29 cellular contexts compared by ENCODE assay signal in genomic region chr13:103514188-103514587, GRCh38.
"Had no signal": no experiment of that assay in that cellular context is flagged by ENCODE, and none has a peak within 500 bp of the region (broad histone marks: within the 10 kb centered on the region; RNA-seq: fewer than 3 reads in every experiment).

No MANE protein-coding gene starts in this region.

- H3K27me3 ChIP-seq: MG63 had no signal

- H3K4me3 ChIP-seq: MG63 had no signal

- H3K36me3 ChIP-seq: MG63 had no signal

- DNase-seq: Kasumi-1, MG63, MM.1S, MV-4-11, NCI-H1048, NCI-H1092, NCI-H1092 treated with DMSO at 0.1 percent for 48 hours, NCI-H1105, NCI-H1105 treated with DMSO at 0.1 percent for 48 hours, NCI-H1417 treated with DMSO at 0.1 percent for 48 hours, NCI-H1436, NCI-H1436 treated with DMSO at 0.1 percent for 48 hours, NCI-H146, NCI-H1694, NCI-H1694 treated with DMSO at 0.1 percent for 48 hours, NCI-H1930, NCI-H2029, NCI-H2029 treated with DMSO at 0.1 percent for 48 hours, NCI-H2081 treated with DMSO at 0.1 percent for 48 hours, NCI-H2107, NCI-H2171, NCI-H2227 treated with DMSO at 0.1 percent for 48 hours, NCI-H226, NCI-H446, NCI-H446 treated with DMSO at 0.1 percent for 48 hours, NCI-H510A, NCI-H510A treated with DMSO at 0.1 percent for 48 hours, NCI-H524, NCI-H524 treated with DMSO at 0.1 percent for 48 hours had no signal

- H3K9me3 ChIP-seq: MG63 had no signal
